ENCODE assay signal across 28 cellular contexts in the genomic region with DNA sequence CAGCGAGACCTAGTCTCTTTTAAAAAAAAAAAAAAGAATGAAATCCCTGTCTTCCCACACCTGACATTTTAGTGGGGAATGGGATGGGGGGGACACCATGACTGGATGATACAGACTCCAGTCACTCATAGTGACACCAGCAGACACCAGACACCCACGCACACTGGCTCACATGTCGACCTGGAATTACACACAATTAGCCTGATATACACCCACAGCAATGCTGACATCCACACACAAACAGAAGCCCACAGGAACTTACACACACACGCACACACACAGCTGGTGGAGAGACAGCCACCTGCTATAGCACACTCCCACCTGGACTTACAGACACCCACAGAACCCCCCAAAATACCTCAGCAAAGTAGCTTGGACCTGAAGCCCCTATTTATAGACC. TPM values are rescaled to one million over a fixed set of nuclear protein-coding genes. Genes with fewer than 3 reads are reported as not detected.
DNase-seq lines count a peak whose midpoint lies in the region; ATAC-seq, FAIRE-seq and TF ChIP-seq lines count a peak whose summit lies in the region.
"Had no signal": no experiment of that assay in that cellular context is flagged by ENCODE, and none has a peak within 500 bp of the region (broad histone marks: within the 10 kb centered on the region; RNA-seq: fewer than 3 reads in every experiment).

No MANE protein-coding gene starts in this region.

- H3K27me3 Mint-ChIP-seq in brain: no peaks in the 10 kb centered on the region

- TF ChIP-seq CTCF in brain (conservative IDR thresholded peaks at IDR 0.05) (no peak), osteoblast (IDR thresholded peaks at IDR 0.05; ENCODE audit: extremely low read depth, low read depth, low read length) (no peak), testis (IDR thresholded peaks at IDR 0.05) (no peak)

- peaks cover 54% of the 10 kb centered on the region for H3K4me1 Mint-ChIP-seq in brain

- H3K36me3 Mint-ChIP-seq in brain: peaks cover 28% of the 10 kb centered on the region

- H3K27ac Mint-ChIP-seq in brain: peak overlapping the region; percentile 50 to 71 (median 68)

- no peak overlapping the region for H3K27ac ChIP-seq in osteoblast (ENCODE audit: low read depth, low read length)
- H3K27ac ChIP-seq in testis: no peak overlapping the region
- H3K27ac ChIP-seq: BLaER1 treated with 17β-estradiol and CSF1 and Interleukin-3, amounts not matched to agents 10 nM and 100 nM; PC-9; RWPE1 had no signal

- H3K27me3 ChIP-seq in osteoblast (ENCODE audit: insufficient read depth, low read length) (peaks cover 8% of the 10 kb centered on the region), testis (no peaks in the 10 kb centered on the region)

- H3K36me3 ChIP-seq in osteoblast (ENCODE audit: insufficient read depth, low read length) (no peaks in the 10 kb centered on the region), testis (ENCODE audit: low read depth, missing control alignments) (no peaks in the 10 kb centered on the region)
- H3K36me3 ChIP-seq: BLaER1 treated with 17β-estradiol and CSF1 and Interleukin-3, amounts not matched to agents 10 nM and 100 nM had no signal

- no peak overlapping the region for H3K4me3 ChIP-seq in osteoblast (ENCODE audit: insufficient read depth, low read length)
- H3K4me3 ChIP-seq in testis: no peak overlapping the region
- H3K4me3 ChIP-seq: BLaER1 treated with 17β-estradiol and CSF1 and Interleukin-3, amounts not matched to agents 10 nM and 100 nM; PC-9 had no signal

- intact Hi-C loops in testis (cut with DNase I; ENCODE audit: low total_unique reads): loop anchor here (10.0 kb wide), 1 partner anchor 84 kb away; no protein-coding TSS in a partner anchor

- no peak overlapping the region for H3K4me2 ChIP-seq in osteoblast (ENCODE audit: insufficient read depth, low read length)
- H3K4me2 ChIP-seq: PC-9 had no signal

- TF ChIP-seq POLR2A in testis (IDR thresholded peaks at IDR 0.05): no peak

- DNase-seq in CD1c-positive myeloid dendritic cell (ENCODE audit: extremely low spot score) (peak; percentile 36), HTR-8/SVneo (ENCODE audit: insufficient read length, low spot score) (no peak), osteoblast (ENCODE audit: insufficient read length, low spot score, missing footprints) (peak; percentile 76), testis (no peak)
- DNase-seq: AML-193; CD4-positive, alpha-beta memory T cell; COR-L47; DMS53; KG1; NCI-H1048; NCI-H1417; NCI-H1694; NCI-H2029 treated with DMSO at 0.1 percent for 48 hours; NCI-H446 treated with DMSO at 0.1 percent for 48 hours; NCI-H526 treated with DMSO at 0.1 percent for 48 hours; SHP77 had no signal

- H3K4me3 Mint-ChIP-seq in brain: peak overlapping the region in 4 of 5 experiments; percentile 7 to 72 (median 46)

- H3K9me3 ChIP-seq in osteoblast (ENCODE audit: low read depth, low read length): no peaks in the 10 kb centered on the region
- no peaks in the 10 kb centered on the region for H3K9me3 ChIP-seq in testis
- H3K9me3 ChIP-seq: BLaER1 treated with 17β-estradiol and CSF1 and Interleukin-3, amounts not matched to agents 10 nM and 100 nM had no signal

- ATAC-seq in HG02678 (IDR thresholded peaks at IDR 0.05; ENCODE audit: unreplicated experiment) (no peak), GM21619 (IDR thresholded peaks at IDR 0.05; ENCODE audit: unreplicated experiment) (no peak)

- H2AFZ ChIP-seq in osteoblast (ENCODE audit: low read length): no peak overlapping the region
- H2AFZ ChIP-seq: PC-9 had no signal

- H3K9me3 Mint-ChIP-seq in brain: peaks cover 0 to 6% (median 0%) of the 10 kb centered on the region in 5 experiments

- H3K4me1 ChIP-seq in osteoblast (ENCODE audit: insufficient read depth, low read length) (no peaks in the 10 kb centered on the region), testis (peaks cover 11% of the 10 kb centered on the region)

- H4K20me1 ChIP-seq in osteoblast (ENCODE audit: insufficient read depth, low read length): peaks cover 3% of the 10 kb centered on the region
- H4K20me1 ChIP-seq: BLaER1 treated with 17β-estradiol and CSF1 and Interleukin-3, amounts not matched to agents 10 nM and 100 nM had no signal

- peak; percentile 31 for FAIRE-seq in HTR-8/SVneo (lab: Jason Lieb, UNC)
- FAIRE-seq: A204.1, G401.6, GM19239 had no signal

- peaks cover 3% of the 10 kb centered on the region for H3K79me2 ChIP-seq in osteoblast (ENCODE audit: insufficient read depth, low read length)

- 81 to 89% methylated on average over 4 of the region's 4 CpGs for WGBS in testis, 2 donors

RNA-seq across cellular contexts. Expression of a gene that starts 8.3 kb away (rescaled TPM):
- polyA plus RNA-seq in brain (ENCODE audit: insufficient read depth, low read depth, low replicate concordance) (14.6 TPM), testis (ENCODE audit: insufficient read depth, low read depth, low replicate concordance) (9.3 TPM)
- total RNA-seq in osteoblast (0.59 TPM in 1 of 2 replicates, not detected in the other), testis (10 to 100 TPM; 14.5 to 18.6 TPM)
- total RNA-seq: CD4-positive, alpha-beta memory T cell; H4; HT1080; SK-MEL-5 had no signal
- polyA plus RNA-seq: CD4-positive, alpha-beta memory T cell had no signal

RNA-seq across cellular contexts. Expression of a gene that starts 37.3 kb away (rescaled TPM):
- polyA plus RNA-seq in brain (ENCODE audit: insufficient read depth, low read depth, low replicate concordance) (19.0 TPM), testis (ENCODE audit: insufficient read depth, low read depth, low replicate concordance) (17.8 TPM)
- total RNA-seq in osteoblast (0.59 and 0.72 TPM in 2 replicates), testis (10 to 100 TPM; 26.3 to 48.9 TPM)

RNA-seq across cellular contexts. Expression of a gene that starts 37.3 kb away (rescaled TPM):
- 75.2 TPM for polyA plus RNA-seq in brain (ENCODE audit: insufficient read depth, low read depth, low replicate concordance)
- 19.2 and 22.4 TPM in 2 replicates for total RNA-seq in osteoblast
- total RNA-seq in testis: 10 to 100 TPM; 56.6 to 62.7 TPM
- 31.0 TPM for polyA plus RNA-seq in testis (ENCODE audit: insufficient read depth, low read depth, low replicate concordance)

Comparison
In these comparisons a context has a peak if more than half of its experiments do, and no peak if none do; other contexts are left out.
1. DNase-seq: peak in CD1c-positive myeloid dendritic cell (single experiment) and osteoblast (single experiment); none in HTR-8/SVneo (single experiment) and testis (single experiment).
2. RNA of a gene that starts 37.3 kb away (total RNA-seq): 26.3 to 48.9 TPM in testis; 0.59 to 0.72 TPM in osteoblast; every median in the first group is over 10 times any median in the second.